In genomic region chr9:2872307-2872940, GRCh38 we compare ENCODE assay signal across 8 cellular contexts. TPM values are rescaled to one million over a fixed set of nuclear protein-coding genes. Genes with fewer than 3 reads are reported as not detected.
DNase-seq lines count a peak whose midpoint lies in the region; ATAC-seq and TF ChIP-seq lines count a peak whose summit lies in the region.

No MANE protein-coding gene starts in this region.

- BruUV-seq in PC-9 (replicated peaks; lab: Mats Ljungman, UMichigan) = no TSS peak

- H3K4me3 Mint-ChIP-seq in stimulated activated memory B cell treated with anti-CD40 and anti-IgM and Interleukin-4, amounts not matched to agents 10 μg/mL and 1 μg/mL and 100 μg/mL, for 72 hours = no peak overlapping the region

- no peak overlapping the region for H3K4me3 ChIP-seq in PC-9
- no peak overlapping the region for H3K4me3 ChIP-seq in foreskin fibroblast (ENCODE audit: low read depth in 1 of 2, low read length in 2 of 2)

- H3K27me3 ChIP-seq in PC-9 (ENCODE audit: insufficient read depth, low read depth) = peaks cover 57% of the 10 kb centered on the region

- intact Hi-C loops in PC-9 (cut with micrococcal nuclease; ENCODE audit: unreplicated experiment) = loop anchor here (5.0 kb wide), 1 partner anchor 1495 kb away; no protein-coding TSS in a partner anchor

- H3K36me3 ChIP-seq in PC-9 (ENCODE audit: low read depth) = no peaks in the 10 kb centered on the region

- H3F3A ChIP-seq in PC-9 (ENCODE audit: insufficient read depth, low read depth) = no peaks in the 10 kb centered on the region

- POLR2A ChIA-PET in PC-9 (lab: Charles Lee; ENCODE audit: unreplicated experiment) = no interaction called here

- no peaks in the 10 kb centered on the region for H3K79me2 ChIP-seq in PC-9 (ENCODE audit: low read depth)

- no peak overlapping the region for H3K27ac Mint-ChIP-seq in stimulated activated memory B cell treated with anti-CD40 and anti-IgM and Interleukin-4, amounts not matched to agents 10 μg/mL and 1 μg/mL and 100 μg/mL, for 72 hours

- no peak overlapping the region for H2AFZ ChIP-seq in PC-9

- no peaks in the 10 kb centered on the region for H3K9me3 ChIP-seq in PC-9 (ENCODE audit: insufficient read depth, low read depth)

- H3K4me2 ChIP-seq in PC-9 = no peak overlapping the region

- CTCF ChIA-PET in PC-9 (lab: Charles Lee) = no interaction called here

- H3K4me1 Mint-ChIP-seq in stimulated activated memory B cell treated with anti-CD40 and anti-IgM and Interleukin-4, amounts not matched to agents 10 μg/mL and 1 μg/mL and 100 μg/mL, for 72 hours = no peaks in the 10 kb centered on the region

- ATAC-seq in HG03097 (IDR thresholded peaks at IDR 0.05; ENCODE audit: low FRiP score, unreplicated experiment) = no peak
- ATAC-seq in stimulated activated memory B cell treated with anti-CD40 and anti-IgM and Interleukin-4, amounts not matched to agents 10 μg/mL and 1 μg/mL and 100 μg/mL, for 72 hours = no peak

- no peaks in the 10 kb centered on the region for H3K36me3 Mint-ChIP-seq in stimulated activated memory B cell treated with anti-CD40 and anti-IgM and Interleukin-4, amounts not matched to agents 10 μg/mL and 1 μg/mL and 100 μg/mL, for 72 hours

- H3K27ac ChIP-seq in PC-9 = no peak overlapping the region

- H3K27me3 Mint-ChIP-seq in stimulated activated memory B cell treated with anti-CD40 and anti-IgM and Interleukin-4, amounts not matched to agents 10 μg/mL and 1 μg/mL and 100 μg/mL, for 72 hours = peaks cover 38% of the 10 kb centered on the region

- H3K9me3 Mint-ChIP-seq in stimulated activated memory B cell treated with anti-CD40 and anti-IgM and Interleukin-4, amounts not matched to agents 10 μg/mL and 1 μg/mL and 100 μg/mL, for 72 hours = no peaks in the 10 kb centered on the region

- H4K20me1 ChIP-seq in PC-9 (ENCODE audit: insufficient read depth) = no peaks in the 10 kb centered on the region

- TF ChIP-seq CTCF in GM20000 (IDR thresholded peaks at IDR 0.05; ENCODE audit: extremely low read depth, missing control alignments) (no peak), PC-9 (conservative IDR thresholded peaks at IDR 0.05) (0 out of 2 replicates have a peak, but pooled peaks have one; percentile 20), foreskin fibroblast (IDR thresholded peaks at IDR 0.05; ENCODE audit: low read depth, low read length) (peak; percentile 37)

- H3K4me1 ChIP-seq in PC-9 (replicated peaks; ENCODE audit: insufficient read depth) = no peaks in the 10 kb centered on the region

- no peaks in the 10 kb centered on the region for H3K9me2 ChIP-seq in PC-9 (ENCODE audit: insufficient read depth)

- DNase-seq in AG08395 (ENCODE audit: low spot score) (peak; percentile 63), GM20000 (ENCODE audit: low spot score) (peak; percentile 17), PC-9 (no peak), foreskin fibroblast (peak; percentile 28 to 58), dedifferentiated amniotic fluid mesenchymal stem cell (ENCODE audit: extremely low spot score) (no peak), NCI-H226 (no peak)

RNA-seq across cellular contexts. Expression of gene PUM3, which starts 28.5 kb away (rescaled TPM):
- 30.9 and 34.0 TPM in 2 replicates for total RNA-seq in PC-9 (2021)

Comparison
In these comparisons a context has a peak if more than half of its experiments do, and no peak if none do; other contexts are left out.
1. DNase-seq: peak in AG08395 (single experiment), GM20000 (single experiment) and foreskin fibroblast (2 of 2); none in PC-9 (0 of 2), dedifferentiated amniotic fluid mesenchymal stem cell (single experiment) and NCI-H226 (single experiment).